In genomic region chr5:176396330-176396729, GRCh38 we compare ENCODE assay signal across 17 cellular contexts. TPM values are rescaled to one million over a fixed set of nuclear protein-coding genes. Genes with fewer than 3 reads are reported as not detected.
DNase-seq lines count a peak whose midpoint lies in the region; ATAC-seq and TF ChIP-seq lines count a peak whose summit lies in the region.
"Had no signal": no experiment of that assay in that cellular context is flagged by ENCODE, and none has a peak within 500 bp of the region (broad histone marks: within the 10 kb centered on the region; RNA-seq: fewer than 3 reads in every experiment).

No MANE protein-coding gene starts in this region.

- H3K27ac ChIP-seq in breast epithelium (peak overlapping the region in 1 of 2 donors; percentile 48), gastroesophageal sphincter (peak overlapping the region in 3 of 4 donors; percentile 8 to 57 (median 50)), skeletal muscle tissue (ENCODE audit: low read depth, low read length) (peak overlapping the region; percentile 3), upper lobe of right lung (no peak overlapping the region)

- DNase-seq in MCF 10A (ENCODE audit: unreplicated experiment) (no peak), breast epithelium (ENCODE audit: low spot score in 2 of 2) (no peak), SK-N-DZ (ENCODE audit: low spot score) (peak; percentile 75), GM20000 (ENCODE audit: low spot score) (no peak), hypothalamus (lab: John Stamatoyannopoulos, UW) (no peak), upper lobe of right lung (no peak)
- DNase-seq: activated CD4-positive, alpha-beta T cell treated with anti-CD3 and anti-CD28 coated beads for 48 hours; Caco-2; GDM1; Kasumi-1; naive thymus-derived CD4-positive, alpha-beta T cell; NCI-H1436 treated with DMSO at 0.1 percent for 48 hours; NCI-H774; stimulated activated CD4-positive, alpha-beta T cell treated with anti-CD3 and anti-CD28 coated beads, Interleukin-2, amount 100 ng/mL, for 24 hours; T-helper 9 cell had no signal

- peaks cover 76% of the 10 kb centered on the region for H3K36me3 Mint-ChIP-seq in MCF 10A (ENCODE audit: insufficient read depth, unreplicated experiment)

- BruUV-seq in MCF 10A (replicated peaks; lab: Mats Ljungman, UMichigan) = no TSS peak

- no peaks in the 10 kb centered on the region for H3K36me3 ChIP-seq in breast epithelium
- H3K36me3 ChIP-seq in gastroesophageal sphincter = peaks cover 0 to 86% of the 10 kb centered on the region in 2 donors
- H3K36me3 ChIP-seq in skeletal muscle tissue (ENCODE audit: control insufficient read depth in 3 of 3, insufficient read depth in 3 of 3, low read length in 3 of 3) = peaks cover 39 to 50% (median 48%) of the 10 kb centered on the region in 3 donors
- peaks cover 21% of the 10 kb centered on the region for H3K36me3 ChIP-seq in upper lobe of right lung

- TF ChIP-seq EP300 in gastroesophageal sphincter (IDR thresholded peaks at IDR 0.05) = no peak

- CTCF ChIA-PET in MCF 10A (lab: Yijun Ruan, JAX) = interaction anchor here (0.6 kb wide), 1 partner anchor 20 kb away, joined by 3 read pairs; no protein-coding TSS in a partner anchor

- no peak for TF ChIP-seq CTCF in MCF 10A (IDR thresholded peaks at IDR 0.05; ENCODE audit: unreplicated experiment)
- no peak for TF ChIP-seq CTCF in breast epithelium (IDR thresholded peaks at IDR 0.05)
- no peak for TF ChIP-seq CTCF in gastroesophageal sphincter (IDR thresholded peaks at IDR 0.05)
- no peak for TF ChIP-seq CTCF in GM20000 (IDR thresholded peaks at IDR 0.05; ENCODE audit: extremely low read depth, missing control alignments)
- TF ChIP-seq CTCF in upper lobe of right lung (IDR thresholded peaks at IDR 0.05) = no peak

- 29% methylated on average over 6 of the region's 6 CpGs; no CpG with 5 or more reads in 1 of the 2 donors for WGBS in gastroesophageal sphincter (ENCODE audit: low coverage in 1 of 2), 2 donors

- peak overlapping the region in 1 of 3 donors; percentile 45 for H3K9ac ChIP-seq in skeletal muscle tissue (ENCODE audit: low read depth in 1 of 3, low read length in 3 of 3)

- H3K27ac Mint-ChIP-seq in MCF 10A (ENCODE audit: low read depth, unreplicated experiment) = peak overlapping the region; percentile 17

- no peaks in the 10 kb centered on the region for H3K9me3 Mint-ChIP-seq in MCF 10A (ENCODE audit: unreplicated experiment)
- H3K9me3 Mint-ChIP-seq: naive thymus-derived CD4-positive, alpha-beta T cell had no signal

- H3K4me3 ChIP-seq in breast epithelium (no peak overlapping the region), gastroesophageal sphincter (no peak overlapping the region), skeletal muscle tissue (ENCODE audit: low read length in 3 of 3) (no peak overlapping the region), upper lobe of right lung (no peak overlapping the region)

- H3K4me1 ChIP-seq in breast epithelium = no peaks in the 10 kb centered on the region
- H3K4me1 ChIP-seq in gastroesophageal sphincter = peaks cover 0 to 29% (median 8%) of the 10 kb centered on the region in 3 donors
- peaks cover 0 to 12% (median 5%) of the 10 kb centered on the region in 3 donors for H3K4me1 ChIP-seq in skeletal muscle tissue (ENCODE audit: control insufficient read depth in 3 of 3, insufficient read depth in 3 of 3, low read length in 3 of 3)
- no peaks in the 10 kb centered on the region for H3K4me1 ChIP-seq in upper lobe of right lung
- H3K4me1 ChIP-seq: Caco-2 had no signal

- no peaks in the 10 kb centered on the region for H3K9me3 ChIP-seq in breast epithelium
- no peaks in the 10 kb centered on the region for H3K9me3 ChIP-seq in gastroesophageal sphincter
- H3K9me3 ChIP-seq in skeletal muscle tissue (ENCODE audit: control insufficient read depth in 3 of 3, low read length in 3 of 3) = no peaks in the 10 kb centered on the region
- no peaks in the 10 kb centered on the region for H3K9me3 ChIP-seq in upper lobe of right lung
- H3K9me3 ChIP-seq: Caco-2 had no signal

- intact Hi-C loops in MCF 10A (cut with micrococcal nuclease) (no loop called here), breast epithelium (cut with DNase I; ENCODE audit: low total_unique reads) (no loop called here), upper lobe of right lung (cut with DNase I) (no loop called here)

- H3K27me3 ChIP-seq in breast epithelium = no peaks in the 10 kb centered on the region
- no peaks in the 10 kb centered on the region for H3K27me3 ChIP-seq in gastroesophageal sphincter
- no peaks in the 10 kb centered on the region for H3K27me3 ChIP-seq in skeletal muscle tissue (ENCODE audit: control insufficient read depth in 3 of 3, insufficient read depth in 3 of 3, low read length in 3 of 3)
- H3K27me3 ChIP-seq in upper lobe of right lung = no peaks in the 10 kb centered on the region

- H3K4me3 Mint-ChIP-seq in MCF 10A (ENCODE audit: unreplicated experiment) = no peak overlapping the region
- H3K4me3 Mint-ChIP-seq: naive thymus-derived CD4-positive, alpha-beta T cell had no signal

- H3K27me3 Mint-ChIP-seq in MCF 10A (ENCODE audit: insufficient read depth, unreplicated experiment) = no peaks in the 10 kb centered on the region
- H3K27me3 Mint-ChIP-seq: naive thymus-derived CD4-positive, alpha-beta T cell had no signal

- POLR2A ChIA-PET in MCF 10A (lab: Yijun Ruan, JAX) = interaction anchor here (0.7 kb wide), 1 partner anchor 30 kb away, joined by 3 read pairs; no protein-coding TSS in a partner anchor

- H3K4me1 Mint-ChIP-seq in MCF 10A (ENCODE audit: insufficient read depth, unreplicated experiment) = peaks cover 14% of the 10 kb centered on the region

- TF ChIP-seq POLR2A in breast epithelium (IDR thresholded peaks at IDR 0.05) (no peak), gastroesophageal sphincter (IDR thresholded peaks at IDR 0.05) (no peak)

- ATAC-seq in gastroesophageal sphincter = no peak
- no peak for ATAC-seq in upper lobe of right lung
- ATAC-seq: naive thymus-derived CD4-positive, alpha-beta T cell had no signal

RNA-seq across cellular contexts. Expression of gene HIGD2A, which starts 7.8 kb away (rescaled TPM):
- total RNA-seq in MCF 10A (2022) (167 and 196 TPM in 2 replicates), breast epithelium (100 to 1,000 TPM in 1 of 3 donors, 10 to 100 TPM in 2; 68.5 to 134 (median 80.2) TPM), gastroesophageal sphincter (100 to 1,000 TPM in 3 of 4 donors, 10 to 100 TPM in 1; 87.1 to 190 (median 157) TPM), skeletal muscle tissue (108 TPM), upper lobe of right lung (104 TPM)
- 162 and 190 TPM in 2 replicates for polyA plus RNA-seq in SK-N-DZ (2014; cell fraction: cytosol; rRNA removed)
- polyA plus RNA-seq in SK-N-DZ (2014; cell fraction: nucleus; rRNA removed) = 64.4 and 111 TPM in 2 replicates

RNA-seq across cellular contexts. Expression of gene NOP16, which starts 7.9 kb away (rescaled TPM):
- total RNA-seq in MCF 10A (2022) = 90.9 and 134 TPM in 2 replicates
- total RNA-seq in breast epithelium = 10 to 100 TPM in 2 of 3 donors, 1 to 10 TPM in 1; 8.5 to 13.8 (median 12.4) TPM
- 39.6 and 43.4 TPM in 2 replicates for polyA plus RNA-seq in SK-N-DZ (2014; cell fraction: cytosol; rRNA removed)
- polyA plus RNA-seq in SK-N-DZ (2014; cell fraction: nucleus; rRNA removed) = 54.6 and 64.9 TPM in 2 replicates
- total RNA-seq in gastroesophageal sphincter = 10 to 100 TPM in 3 of 4 donors, 1 to 10 TPM in 1; 9.1 to 22.3 (median 14.3) TPM
- 9.9 TPM for total RNA-seq in skeletal muscle tissue
- 13.6 TPM for total RNA-seq in upper lobe of right lung

RNA-seq across cellular contexts. Expression of gene CLTB, which starts 20.0 kb away (rescaled TPM):
- total RNA-seq in MCF 10A (2022) (333 and 339 TPM in 2 replicates), breast epithelium (100 to 1,000 TPM in 2 of 3 donors, 10 to 100 TPM in 1; 91.0 to 122 (median 121) TPM), gastroesophageal sphincter (100 to 1,000 TPM; 222 to 285 (median 240) TPM), skeletal muscle tissue (44.4 TPM), upper lobe of right lung (80.9 TPM)
- polyA plus RNA-seq in SK-N-DZ (2014; cell fraction: cytosol; rRNA removed) = 59.2 and 73.2 TPM in 2 replicates
- 54.4 and 67.0 TPM in 2 replicates for polyA plus RNA-seq in SK-N-DZ (2014; cell fraction: nucleus; rRNA removed)

RNA-seq across cellular contexts. Expression of gene ARL10, which starts 31.0 kb away (rescaled TPM):
- 1.1 and 1.3 TPM in 2 replicates for total RNA-seq in MCF 10A (2022)
- total RNA-seq in breast epithelium = 10 to 100 TPM in 1 of 3 donors, 1 to 10 TPM in 2; 5.6 to 17.7 (median 6.6) TPM
- polyA plus RNA-seq in SK-N-DZ (2014; cell fraction: cytosol; rRNA removed) = 19.5 and 22.4 TPM in 2 replicates
- 26.2 and 29.9 TPM in 2 replicates for polyA plus RNA-seq in SK-N-DZ (2014; cell fraction: nucleus; rRNA removed)
- total RNA-seq in gastroesophageal sphincter = 10 to 100 TPM in 3 of 4 donors, 1 to 10 TPM in 1; 4.4 to 23.3 (median 10.8) TPM
- 9.4 TPM for total RNA-seq in skeletal muscle tissue
- 7.9 TPM for total RNA-seq in upper lobe of right lung

RNA-seq across cellular contexts. Expression of gene KIAA1191, which starts 34.8 kb away (rescaled TPM):
- 83.8 and 92.0 TPM in 2 replicates for total RNA-seq in MCF 10A (2022)
- total RNA-seq in breast epithelium = 100 to 1,000 TPM in 1 of 3 donors, 10 to 100 TPM in 2; 82.2 to 102 (median 90.7) TPM
- polyA plus RNA-seq in SK-N-DZ (2014; cell fraction: cytosol; rRNA removed) = 83.3 and 85.1 TPM in 2 replicates
- 39.4 and 42.5 TPM in 2 replicates for polyA plus RNA-seq in SK-N-DZ (2014; cell fraction: nucleus; rRNA removed)
- total RNA-seq in gastroesophageal sphincter = 100 to 1,000 TPM; 130 to 157 (median 140) TPM
- total RNA-seq in skeletal muscle tissue = 28.7 TPM
- total RNA-seq in upper lobe of right lung = 92.6 TPM
